27 cellular contexts compared by ENCODE assay signal in the genomic region with DNA sequence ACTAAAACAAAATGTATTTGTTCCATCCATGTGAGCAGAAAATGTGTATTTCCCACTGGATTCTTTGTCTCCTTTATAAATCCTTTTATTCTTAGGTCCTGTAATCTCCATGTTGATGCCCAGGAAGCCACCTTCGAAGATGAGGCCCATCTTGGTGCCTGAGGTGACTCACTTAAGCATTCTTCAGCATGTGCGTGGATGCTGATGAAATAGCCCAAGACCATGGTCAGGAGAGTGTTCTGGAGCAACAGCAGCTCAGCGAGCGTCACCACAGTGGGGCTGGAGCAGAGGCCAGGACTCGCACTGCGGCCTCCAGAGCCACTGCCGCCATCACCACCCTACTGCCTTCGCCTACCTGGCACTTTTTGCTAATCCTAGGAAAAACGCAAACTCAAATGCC.
"Had no signal": no experiment of that assay in that cellular context is flagged by ENCODE, and none has a peak within 500 bp of the region (broad histone marks: within the 10 kb centered on the region; RNA-seq: fewer than 3 reads in every experiment).

No MANE protein-coding gene starts in this region.

- H3K4me3 Mint-ChIP-seq: stimulated activated effector memory CD8-positive, alpha-beta T cell treated with anti-CD3 and anti-CD28 coated beads, Interleukin-12 subunit alpha, Interleukin-12 subunit beta, amount 100 ng/mL, for 72 hours; stimulated activated memory B cell treated with anti-CD40 and anti-IgM and Interleukin-4, amounts not matched to agents 10 μg/mL and 1 μg/mL and 100 μg/mL, for 72 hours; stimulated activated naive B cell treated with anti-CD40 and anti-IgM and Interleukin-4, amounts not matched to agents 10 μg/mL and 1 μg/mL and 100 μg/mL, for 72 hours; stimulated activated naive CD8-positive, alpha-beta T cell treated with anti-CD3 and anti-CD28 coated beads, Interleukin-15, amount 100 ng/mL, for 72 hours; stimulated activated naive CD8-positive, alpha-beta T cell treated with anti-CD3 and anti-CD28 coated beads, Interleukin-15, Interleukin-2, amounts not matched to agents 100 ng/mL and 50 ng/mL, for 24 hours; type B pancreatic cell had no signal

- H3K36me3 ChIP-seq: stomach, suprapubic skin, thoracic aorta, thyroid gland, tibial artery, tibial nerve, transverse colon, upper lobe of left lung, upper lobe of right lung, uterus, vagina had no signal

- H3K27me3 ChIP-seq: stomach, suprapubic skin, testis, thyroid gland, tibial artery, tibial nerve, transverse colon, upper lobe of left lung, upper lobe of right lung, uterus, vagina had no signal

- H3K27ac Mint-ChIP-seq: stimulated activated effector memory CD8-positive, alpha-beta T cell treated with anti-CD3 and anti-CD28 coated beads, Interleukin-12 subunit alpha, Interleukin-12 subunit beta, amount 100 ng/mL, for 72 hours; stimulated activated memory B cell treated with anti-CD40 and anti-IgM and Interleukin-4, amounts not matched to agents 10 μg/mL and 1 μg/mL and 100 μg/mL, for 72 hours; stimulated activated naive B cell treated with anti-CD40 and anti-IgM and Interleukin-4, amounts not matched to agents 10 μg/mL and 1 μg/mL and 100 μg/mL, for 72 hours; stimulated activated naive CD8-positive, alpha-beta T cell treated with anti-CD3 and anti-CD28 coated beads, Interleukin-15, amount 100 ng/mL, for 72 hours; stimulated activated naive CD8-positive, alpha-beta T cell treated with anti-CD3 and anti-CD28 coated beads, Interleukin-15, Interleukin-2, amounts not matched to agents 100 ng/mL and 50 ng/mL, for 24 hours; type B pancreatic cell had no signal

- H3K27ac ChIP-seq: stomach, suprapubic skin, testis, thoracic aorta, thyroid gland, tibial artery, tibial nerve, transverse colon, upper lobe of left lung, upper lobe of right lung, uterus, vagina had no signal

- H3K4me1 ChIP-seq: stomach, suprapubic skin, testis, thyroid gland, tibial artery, tibial nerve, transverse colon, upper lobe of left lung, upper lobe of right lung, uterus, vagina had no signal

- H3K36me3 Mint-ChIP-seq: stimulated activated effector memory CD8-positive, alpha-beta T cell treated with anti-CD3 and anti-CD28 coated beads, Interleukin-12 subunit alpha, Interleukin-12 subunit beta, amount 100 ng/mL, for 72 hours; stimulated activated memory B cell treated with anti-CD40 and anti-IgM and Interleukin-4, amounts not matched to agents 10 μg/mL and 1 μg/mL and 100 μg/mL, for 72 hours; stimulated activated naive B cell treated with anti-CD40 and anti-IgM and Interleukin-4, amounts not matched to agents 10 μg/mL and 1 μg/mL and 100 μg/mL, for 72 hours had no signal

- H3K4me1 Mint-ChIP-seq: stimulated activated effector memory CD8-positive, alpha-beta T cell treated with anti-CD3 and anti-CD28 coated beads, Interleukin-12 subunit alpha, Interleukin-12 subunit beta, amount 100 ng/mL, for 72 hours; stimulated activated memory B cell treated with anti-CD40 and anti-IgM and Interleukin-4, amounts not matched to agents 10 μg/mL and 1 μg/mL and 100 μg/mL, for 72 hours; stimulated activated naive B cell treated with anti-CD40 and anti-IgM and Interleukin-4, amounts not matched to agents 10 μg/mL and 1 μg/mL and 100 μg/mL, for 72 hours; stimulated activated naive CD8-positive, alpha-beta T cell treated with anti-CD3 and anti-CD28 coated beads, Interleukin-15, amount 100 ng/mL, for 72 hours had no signal

- H3K27me3 Mint-ChIP-seq: stimulated activated memory B cell treated with anti-CD40 and anti-IgM and Interleukin-4, amounts not matched to agents 10 μg/mL and 1 μg/mL and 100 μg/mL, for 72 hours; stimulated activated naive B cell treated with anti-CD40 and anti-IgM and Interleukin-4, amounts not matched to agents 10 μg/mL and 1 μg/mL and 100 μg/mL, for 72 hours; stimulated activated naive CD8-positive, alpha-beta T cell treated with anti-CD3 and anti-CD28 coated beads, Interleukin-15, amount 100 ng/mL, for 72 hours; stimulated activated naive CD8-positive, alpha-beta T cell treated with anti-CD3 and anti-CD28 coated beads, Interleukin-15, Interleukin-2, amounts not matched to agents 100 ng/mL and 50 ng/mL, for 24 hours; type B pancreatic cell had no signal

- H3K4me3 ChIP-seq: stomach, suprapubic skin, testis, thoracic aorta, thyroid gland, tibial artery, tibial nerve, transverse colon, upper lobe of left lung, upper lobe of right lung, uterus, vagina had no signal

- DNase-seq: stimulated activated CD4-positive, alpha-beta T cell treated with anti-CD3 and anti-CD28 coated beads, Interleukin-2, amount 100 ng/mL, for 24 hours; stimulated activated CD4-positive, alpha-beta T cell treated with anti-CD3 and anti-CD28 coated beads, Interleukin-2, amount 100 ng/mL, for 48 hours; stimulated activated CD4-positive, alpha-beta T cell treated with anti-CD3 and anti-CD28 coated beads, Interleukin-4, amount 100 ng/mL, for 1 hour; stimulated activated CD4-positive, alpha-beta T cell treated with anti-CD3 and anti-CD28 coated beads, Interleukin-4, amount 100 ng/mL, for 24 hours; stimulated activated CD8-positive, alpha-beta memory T cell treated with anti-CD3 and anti-CD28 coated beads, Interleukin-4, amount 100 ng/mL, for 48 hours; stimulated activated naive B cell treated with anti-CD40 and anti-IgM and Interleukin-4, amounts not matched to agents 10 μg/mL and 1 μg/mL and 100 μg/mL, for 72 hours; stimulated activated naive CD4-positive, alpha-beta T cell; stimulated activated naive CD4-positive, alpha-beta T cell treated with Interleukin-2 at 50 U/mL for 16 hours; stimulated activated naive CD8-positive, alpha-beta T cell treated with anti-CD3 and anti-CD28 coated beads, Interleukin-15, amount 100 ng/mL, for 72 hours; stimulated activated naive CD8-positive, alpha-beta T cell treated with anti-CD3 and anti-CD28 coated beads, Interleukin-15, Interleukin-2, amounts not matched to agents 100 U/mL and 50 U/mL, for 24 hours; stomach; substantia nigra; testis; thyroid gland; tibial artery; transverse colon; upper lobe of right lung; uterus had no signal

- H3K9me3 Mint-ChIP-seq: stimulated activated naive B cell treated with anti-CD40 and anti-IgM and Interleukin-4, amounts not matched to agents 10 μg/mL and 1 μg/mL and 100 μg/mL, for 72 hours had no signal

- H3K9me3 ChIP-seq: stomach, suprapubic skin, testis, thoracic aorta, thyroid gland, tibial artery, transverse colon, upper lobe of left lung, upper lobe of right lung, uterus, vagina had no signal
